Comparison of ENCODE assay signal across 15 cellular contexts in genomic region chr1:63603810-63604209, GRCh38. TPM values are rescaled to one million over a fixed set of nuclear protein-coding genes. Genes with fewer than 3 reads are reported as not detected.
DNase-seq lines count a peak whose midpoint lies in the region; ATAC-seq and TF ChIP-seq lines count a peak whose summit lies in the region.
"Had no signal": no experiment of that assay in that cellular context is flagged by ENCODE, and none has a peak within 500 bp of the region (broad histone marks: within the 10 kb centered on the region; RNA-seq: fewer than 3 reads in every experiment).

No MANE protein-coding gene starts in this region.

- H3K36me3 ChIP-seq in IMR-90 (ENCODE audit: control insufficient read depth, insufficient read depth, low read length) (no peaks in the 10 kb centered on the region), skeletal muscle tissue (ENCODE audit: control insufficient read depth in 3 of 3, insufficient read depth in 3 of 3, low read length in 3 of 3) (peaks cover 0 to 2% (median 0%) of the 10 kb centered on the region in 3 donors)
- H3K36me3 ChIP-seq: HAP-1 had no signal

- H2BK15ac ChIP-seq in IMR-90 (ENCODE audit: low read depth, low read length) = no peak overlapping the region

- no peak overlapping the region for H3K14ac ChIP-seq in IMR-90 (replicated peaks; ENCODE audit: low read depth, low read length)

- H2BK20ac ChIP-seq in IMR-90 (ENCODE audit: low read depth, low read length) = no peak overlapping the region

- in situ Hi-C loops in IMR-90 (cut with MboI; ENCODE audit: low sequenced_read_pairs) = no loop called here

- no TSS peak for BruUV-seq in IMR-90 (replicated peaks; lab: Mats Ljungman, UMichigan)

- CTCF ChIA-PET in IMR-90 (lab: Yijun Ruan, JAX) = no interaction called here

- no peak overlapping the region for H2AK5ac ChIP-seq in IMR-90 (ENCODE audit: low read depth, low read length)

- no peak overlapping the region for H3K18ac ChIP-seq in IMR-90 (ENCODE audit: low read depth, low read length)

- H3K79me1 ChIP-seq in IMR-90 (ENCODE audit: low read depth in 1 of 2, low read length in 2 of 2) = peaks cover 34 to 37% of the 10 kb centered on the region in 2 experiments

- TF ChIP-seq RAD21 in IMR-90 (IDR thresholded peaks at IDR 0.05; ENCODE audit: low read length) = no peak

- peaks cover 9% of the 10 kb centered on the region; the same call in 1 of the 2 replicates for H4K20me1 ChIP-seq in IMR-90 (ENCODE audit: insufficient read depth, low read length)

- H3K23ac ChIP-seq in IMR-90 (ENCODE audit: low read depth, low read length) = no peak overlapping the region

- H4K91ac ChIP-seq in IMR-90 (ENCODE audit: insufficient read depth, low read depth, low read length) = no peak overlapping the region

- POLR2A ChIA-PET in IMR-90 (lab: Charles Lee; ENCODE audit: unreplicated experiment) = no interaction called here

- WGBS in IMR-90 (ENCODE audit: extremely low coverage in 2 of 2, insufficient read length in 1 of 2), 2 experiments = no CpG with 5 or more reads among the region's 3 CpGs

- H3K4me2 ChIP-seq in IMR-90 (ENCODE audit: low read depth, low read length) = no peak overlapping the region
- H3K4me2 ChIP-seq: KMS-11 had no signal

- H3K9ac ChIP-seq in IMR-90 (ENCODE audit: low read depth, low read length) (no peak overlapping the region), skeletal muscle tissue (ENCODE audit: low read depth in 1 of 3, low read length in 3 of 3) (no peak overlapping the region)
- H3K9ac ChIP-seq: KMS-11 had no signal

- H3K27ac ChIP-seq in IMR-90 (ENCODE audit: insufficient read depth, low read length) (no peak overlapping the region), foreskin keratinocyte (no peak overlapping the region), skeletal muscle tissue (ENCODE audit: low read depth, low read length) (peak overlapping the region; percentile 28)
- H3K27ac ChIP-seq: KMS-11 had no signal

- H4K5ac ChIP-seq in IMR-90 (ENCODE audit: low read depth, low read length) = no peak overlapping the region

- dilution Hi-C loops in IMR-90 (cut with HindIII; ENCODE audit: low sequenced_read_pairs, unreplicated experiment) = no loop called here

- ATAC-seq in IMR-90 (ENCODE audit: low read depth) (peak; percentile 49; the same call in 1 of the 2 replicates), foreskin keratinocyte (peak; percentile 12), GM18909 (IDR thresholded peaks at IDR 0.05; ENCODE audit: poor library complexity, unreplicated experiment) (no peak), HG02763 (IDR thresholded peaks at IDR 0.05; ENCODE audit: unreplicated experiment) (no peak)

- H2BK120ac ChIP-seq in IMR-90 (ENCODE audit: low read depth, low read length) = no peak overlapping the region

- DNase-seq in EH (ENCODE audit: low read depth) (peak; percentile 11), IMR-90 (peak; percentile 42), foreskin keratinocyte (no peak)
- DNase-seq in activated CD4-positive, alpha-beta T cell treated with anti-CD3 and anti-CD28 coated beads for 48 hours = no peak
- DNase-seq: C1 segment of cervical spinal cord; CD4-positive, alpha-beta memory T cell; COR-L47; DMS153; DMS79 treated with DMSO at 0.1 percent for 48 hours; GDM1 had no signal

- TF ChIP-seq CTCF in IMR-90 (conservative IDR thresholded peaks at IDR 0.05; ENCODE audit: low read depth, low read length) = no peak
- no peak for TF ChIP-seq CTCF in foreskin keratinocyte (conservative IDR thresholded peaks at IDR 0.05)

- H3K27me3 ChIP-seq in IMR-90 (ENCODE audit: control insufficient read depth, insufficient read depth, low read length) (no peaks in the 10 kb centered on the region), foreskin keratinocyte (no peaks in the 10 kb centered on the region), skeletal muscle tissue (ENCODE audit: control insufficient read depth in 3 of 3, insufficient read depth in 3 of 3, low read length in 3 of 3) (no peaks in the 10 kb centered on the region)

- no peak overlapping the region for H2AFZ ChIP-seq in IMR-90 (replicated peaks; ENCODE audit: low read length, poor library complexity)

- H3K9me3 ChIP-seq in IMR-90 (ENCODE audit: control insufficient read depth, insufficient read depth, low read length) (no peaks in the 10 kb centered on the region), skeletal muscle tissue (ENCODE audit: control insufficient read depth in 3 of 3, low read length in 3 of 3) (no peaks in the 10 kb centered on the region)
- H3K9me3 ChIP-seq: HAP-1 had no signal

- no peak overlapping the region for H3K4ac ChIP-seq in IMR-90 (ENCODE audit: low read depth, low read length)

- intact Hi-C loops in IMR-90 (cut with micrococcal nuclease) = no loop called here

- no peak overlapping the region for H2BK5ac ChIP-seq in IMR-90 (ENCODE audit: low read depth, low read length, poor library complexity, severe bottlenecking)

- H4K8ac ChIP-seq in IMR-90 (ENCODE audit: low read depth in 2 of 2, low read length in 2 of 2) = no peak overlapping the region

- no peak for TF ChIP-seq POLR2A in IMR-90 (IDR thresholded peaks at IDR 0.05; ENCODE audit: low read depth, low read length)

- H3K4me1 ChIP-seq in IMR-90 (ENCODE audit: control insufficient read depth, insufficient read depth, low read length) (0 out of 2 replicates have a peak, but pooled peaks cover 2% of the 10 kb centered on the region), foreskin keratinocyte (no peaks in the 10 kb centered on the region), skeletal muscle tissue (ENCODE audit: control insufficient read depth in 3 of 3, insufficient read depth in 3 of 3, low read length in 3 of 3) (peaks cover 48 to 76% (median 54%) of the 10 kb centered on the region in 3 donors)
- H3K4me1 ChIP-seq: HAP-1 had no signal

- peaks cover 6% of the 10 kb centered on the region; the same call in 1 of the 2 replicates for H3K9me1 ChIP-seq in IMR-90 (ENCODE audit: insufficient read depth, low read length)

- no peak overlapping the region for H2AK9ac ChIP-seq in IMR-90 (replicated peaks; ENCODE audit: low read depth, low read length, poor library complexity)

- H3K4me3 ChIP-seq in IMR-90 (ENCODE audit: insufficient read depth, low read depth, low read length) = no peak overlapping the region
- H3K4me3 ChIP-seq in skeletal muscle tissue (ENCODE audit: low read length in 3 of 3) = peak overlapping the region in 1 of 3 donors; percentile 34
- H3K4me3 ChIP-seq: HAP-1 had no signal

- H3K56ac ChIP-seq in IMR-90 (ENCODE audit: extremely low read depth, insufficient read depth, low read length) = no peak overlapping the region

TF ChIP-seq in IMR-90, 13 proteins besides CTCF, POLR2A, EP300 and RAD21:
- TF ChIP-seq FOS (IDR thresholded peaks at IDR 0.05; ENCODE audit: low read depth, low read length) (no peak), CEBPB (IDR thresholded peaks at IDR 0.05; ENCODE audit: low read depth, low read length) (no peak), MAFK (IDR thresholded peaks at IDR 0.05; ENCODE audit: low read depth, low read length) (no peak), NFE2L2 (IDR thresholded peaks at IDR 0.05; ENCODE audit: low read depth, low read length) (no peak), SMC3 (IDR thresholded peaks at IDR 0.05; ENCODE audit: low read depth, low read length) (no peak), BHLHE40 (IDR thresholded peaks at IDR 0.05; ENCODE audit: low read depth, low read length) (no peak), CHD1 (IDR thresholded peaks at IDR 0.05; ENCODE audit: low read depth, low read length) (no peak), RCOR1 (IDR thresholded peaks at IDR 0.05; ENCODE audit: insufficient replicate concordance, low read length) (no peak), ELK1 (IDR thresholded peaks at IDR 0.05; ENCODE audit: borderline replicate concordance, low read depth, low read length) (no peak)

RNA-seq across cellular contexts. Expression of gene PGM1, which starts 10.6 kb away (rescaled TPM):
- total RNA-seq in IMR-90 (2012; rRNA removed) (82.5 and 94.5 TPM in 2 replicates), foreskin keratinocyte (33.3 and 49.4 TPM in 2 replicates), skeletal muscle tissue (144 TPM)
- polyA plus RNA-seq in IMR-90 (2012; rRNA removed) (35.8 and 42.6 TPM in 2 replicates), foreskin keratinocyte (25.2 and 39.2 TPM in 2 replicates)
- polyA plus RNA-seq in IMR-90 (2012; cell fraction: cytosol; rRNA removed) = 31.9 and 32.3 TPM in 2 replicates
- 12.6 and 24.0 TPM in 2 replicates for polyA plus RNA-seq in IMR-90 (2012; cell fraction: nucleus; rRNA removed; ENCODE audit: low replicate concordance)

Comparison
In these comparisons a context has a peak if more than half of its experiments do, and no peak if none do; other contexts are left out.
1. DNase-seq: peak in EH (single experiment) and IMR-90 (single experiment); none in foreskin keratinocyte (0 of 2) and activated CD4-positive, alpha-beta T cell treated with anti-CD3 and anti-CD28 coated beads for 48 hours (single experiment).
2. ATAC-seq: peak in IMR-90 (single experiment) and foreskin keratinocyte (single experiment); none in GM18909 (single experiment) and HG02763 (single experiment).